ENCODE assay signal across 10 cellular contexts in the genomic region with DNA sequence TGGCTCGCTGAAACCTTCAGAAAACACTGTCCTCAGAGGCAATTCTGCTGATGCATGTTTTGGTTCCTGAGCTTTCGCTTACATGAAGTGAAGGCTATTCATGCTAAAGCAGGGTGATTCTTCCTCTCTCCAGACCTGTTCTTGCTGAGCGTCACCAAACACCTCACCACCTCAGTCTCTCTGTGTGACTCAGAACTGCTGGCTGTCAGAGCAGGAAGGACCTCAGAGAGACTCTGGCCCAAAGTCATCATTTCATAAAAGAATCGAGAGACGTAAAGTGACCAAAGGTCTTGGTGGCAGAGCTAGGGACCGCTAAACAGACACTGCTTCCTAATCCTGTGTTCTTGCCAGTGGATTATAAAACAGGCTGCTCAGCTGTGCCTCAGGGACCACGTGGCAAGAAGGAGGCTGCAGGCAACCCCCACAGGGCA.
DNase-seq lines count a peak whose midpoint lies in the region; ATAC-seq and TF ChIP-seq lines count a peak whose summit lies in the region.
"Had no signal": no experiment of that assay in that cellular context is flagged by ENCODE, and none has a peak within 500 bp of the region (broad histone marks: within the 10 kb centered on the region; RNA-seq: fewer than 3 reads in every experiment).

No MANE protein-coding gene starts in this region.

- TF ChIP-seq CTCF in brain microvascular endothelial cell (IDR thresholded peaks at IDR 0.05; ENCODE audit: low read depth, low read length, missing control alignments) (no peak), uterus (IDR thresholded peaks at IDR 0.05) (no peak)

- H3K9me3 ChIP-seq in muscle layer of duodenum (ENCODE audit: control insufficient read depth in 1 of 2, low read length in 2 of 2), result no peaks in the 10 kb centered on the region
- no peaks in the 10 kb centered on the region for H3K9me3 ChIP-seq in SJCRH30 (replicated peaks)
- H3K9me3 ChIP-seq in uterus, result no peaks in the 10 kb centered on the region

- DNase-seq in brain microvascular endothelial cell, result peak; percentile 61
- no peak for DNase-seq in SJCRH30
- no peak for DNase-seq in HCEC 1CT
- no peak for DNase-seq in stimulated activated CD4-positive, alpha-beta T cell treated with anti-CD3 and anti-CD28 coated beads, Interleukin-4, amount 100 ng/mL, for 4 hours
- DNase-seq in uterus, result no peak
- DNase-seq: Kasumi-1, T-helper 9 cell had no signal

- ATAC-seq in GM18499 (IDR thresholded peaks at IDR 0.05; ENCODE audit: insufficient read depth, unreplicated experiment) (peak; percentile 71), HG02938 (IDR thresholded peaks at IDR 0.05; ENCODE audit: unreplicated experiment) (peak; percentile 89)

- H3K4me3 ChIP-seq in brain microvascular endothelial cell (ENCODE audit: low read depth, low read length) (no peak overlapping the region), muscle layer of duodenum (ENCODE audit: low read depth in 1 of 2, low read length in 2 of 2) (no peak overlapping the region), SJCRH30 (no peak overlapping the region), uterus (no peak overlapping the region)

- H3K4me1 ChIP-seq in muscle layer of duodenum (ENCODE audit: control insufficient read depth in 1 of 2, insufficient read depth in 2 of 2, low read length in 2 of 2), result peaks cover 0 to 25% of the 10 kb centered on the region in 2 donors
- peaks cover 6% of the 10 kb centered on the region for H3K4me1 ChIP-seq in SJCRH30
- no peaks in the 10 kb centered on the region for H3K4me1 ChIP-seq in uterus

- in situ Hi-C loops in brain microvascular endothelial cell (cut with HindIII; ENCODE audit: low pct_ligation_motif_present, low sequenced_read_pairs), result no loop called here

- TF ChIP-seq POLR2A in uterus (IDR thresholded peaks at IDR 0.05), result no peak

- H3K27me3 ChIP-seq in brain microvascular endothelial cell (replicated peaks) (no peaks in the 10 kb centered on the region), muscle layer of duodenum (ENCODE audit: low read depth, low read length) (no peaks in the 10 kb centered on the region), SJCRH30 (no peaks in the 10 kb centered on the region), uterus (no peaks in the 10 kb centered on the region)

- intact Hi-C loops in uterus (cut with DNase I; ENCODE audit: low total_unique reads), result no loop called here

- H3K36me3 ChIP-seq in brain microvascular endothelial cell (replicated peaks), result peaks cover 2% of the 10 kb centered on the region
- H3K36me3 ChIP-seq in muscle layer of duodenum (ENCODE audit: control insufficient read depth in 1 of 2, insufficient read depth in 2 of 2, low read length in 2 of 2), result no peaks in the 10 kb centered on the region
- H3K36me3 ChIP-seq in SJCRH30, result peaks cover 2% of the 10 kb centered on the region; the same call in 1 of the 2 replicates
- no peaks in the 10 kb centered on the region for H3K36me3 ChIP-seq in uterus

- H3K27ac ChIP-seq in brain microvascular endothelial cell (peak overlapping the region; percentile 0), muscle layer of duodenum (ENCODE audit: low read length) (peak overlapping the region; percentile 8), SJCRH30 (no peak overlapping the region), uterus (no peak overlapping the region)

Comparison
In these comparisons a context has a peak if more than half of its experiments do, and no peak if none do; other contexts are left out.
1. H3K27ac ChIP-seq: peak in brain microvascular endothelial cell (single experiment) and muscle layer of duodenum (single experiment); none in SJCRH30 (single experiment) and uterus (0 of 2).